8 cellular contexts compared by ENCODE assay signal in the genomic region with DNA sequence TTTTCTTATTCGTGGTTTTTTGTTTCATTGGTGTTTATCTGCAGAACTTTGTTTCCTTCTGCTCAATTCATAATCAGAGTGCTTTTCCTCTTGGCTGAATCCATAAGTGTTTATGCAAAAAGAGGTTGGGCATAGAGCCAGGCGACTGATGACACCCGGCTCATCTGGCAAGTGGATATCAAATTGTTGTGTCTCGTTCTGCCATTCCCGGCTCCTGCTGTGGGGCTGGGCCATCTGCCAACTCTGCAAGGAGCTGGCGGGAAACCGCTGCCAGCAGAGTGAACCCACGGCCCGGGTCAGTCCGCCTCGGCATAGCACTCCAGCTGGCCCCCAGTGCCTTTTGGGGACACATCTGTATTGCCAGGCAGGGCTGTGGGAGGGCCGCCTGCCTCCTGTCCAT.
DNase-seq lines count a peak whose midpoint lies in the region; TF ChIP-seq lines count a peak whose summit lies in the region.
"Not testable (repeated sequence)": the region's sequence is repeated elsewhere in the genome, so short reads cannot be mapped to it uniquely, and the experiment has no call there.

No MANE protein-coding gene starts in this region.

- TF ChIP-seq CTCF in epithelial cell of esophagus (IDR thresholded peaks at IDR 0.05; ENCODE audit: insufficient read depth, low read depth, low read length, missing control alignments); osteocyte (IDR thresholded peaks at IDR 0.05); transverse colon (IDR thresholded peaks at IDR 0.05): not testable (repeated sequence)

- peaks cover 13% of the 10 kb centered on the region for H3K4me1 Mint-ChIP-seq in osteocyte (ENCODE audit: unreplicated experiment)

- intact Hi-C loops in transverse colon (cut with DNase I; ENCODE audit: low total_unique reads), result not testable (repeated sequence)

- in situ Hi-C loops in transverse colon (cut with MboI; ENCODE audit: low pct_ligation_motif_present in 1 of 4, low pct_unique_long_range_greater_than_20kb in 1 of 4, low sequenced_read_pairs in 3 of 4), result not testable (repeated sequence)

- not testable (repeated sequence) for H3K9me3 Mint-ChIP-seq in osteocyte (ENCODE audit: unreplicated experiment)

- H3K27ac ChIP-seq in SJCRH30, result peak overlapping the region; percentile 36; the same call in 1 of the 2 replicates
- H3K27ac ChIP-seq in transverse colon, result peak overlapping the region in 1 of 4 donors; percentile 9

- H3K4me3 ChIP-seq in SJCRH30; epithelial cell of esophagus (ENCODE audit: low read length); transverse colon: not testable (repeated sequence)

- not testable (repeated sequence) for H3K4me1 ChIP-seq in SJCRH30, transverse colon

- H3K36me3 ChIP-seq in SJCRH30, transverse colon: not testable (repeated sequence)

- 45 to 66% methylated on average over 3 to 12 of the region's 12 CpGs for WGBS in transverse colon (ENCODE audit: low coverage in 1 of 2), 2 donors

- peaks cover 20% of the 10 kb centered on the region for H3K36me3 Mint-ChIP-seq in osteocyte (ENCODE audit: unreplicated experiment)

- not testable (repeated sequence) for H3K4me3 Mint-ChIP-seq in osteocyte (ENCODE audit: unreplicated experiment)

- TF ChIP-seq POLR2A in transverse colon (IDR thresholded peaks at IDR 0.05), result not testable (repeated sequence)

- H3K27me3 Mint-ChIP-seq in osteocyte (ENCODE audit: unreplicated experiment), result not testable (repeated sequence)

- not testable (repeated sequence) for H3K9me3 ChIP-seq in SJCRH30 (replicated peaks); transverse colon

- not testable (repeated sequence) for TF ChIP-seq EP300 in transverse colon (IDR thresholded peaks at IDR 0.05; ENCODE audit: low read depth)

- DNase-seq in DMS 273 treated with DMSO at 0.1 percent for 48 hours (lab: John Stamatoyannopoulos, UW) (peak; percentile 88), M059J (ENCODE audit: low read depth) (peak; percentile 78), NCI-H2196 (lab: John Stamatoyannopoulos, UW; ENCODE audit: unreplicated experiment) (peak; percentile 97), SJCRH30 (peak; percentile 89 to 91), epithelial cell of esophagus (ENCODE audit: low read depth) (peak; percentile 4), hypothalamus (lab: John Stamatoyannopoulos, UW) (peak in 42 of 51 donors; percentile 1 to 78 (median 42)), osteocyte (ENCODE audit: extremely low spot score, unreplicated experiment) (peak; percentile 91), transverse colon (peak; percentile 24)

- not testable (repeated sequence) for H3K27me3 ChIP-seq in SJCRH30, transverse colon

- peak overlapping the region; percentile 61 for H3K27ac Mint-ChIP-seq in osteocyte (ENCODE audit: unreplicated experiment)

Comparison
In these comparisons a context has a peak if more than half of its experiments do, and no peak if none do; other contexts are left out.
1. DNase-seq: peak in every context shown above with its lines; median percentile 97 in NCI-H2196; 91 in osteocyte; 90 in SJCRH30; 88 in DMS 273 treated with DMSO at 0.1 percent for 48 hours; 78 in M059J; 42 in hypothalamus; 24 in transverse colon; 4 in epithelial cell of esophagus.